1 cellular context compared by ENCODE assay signal in genomic region chr1:26109229-26110164, GRCh38.
TF ChIP-seq lines count a peak whose summit lies in the region.

No MANE protein-coding gene starts in this region.

TF ChIP-seq in HEK293, 187 proteins besides CTCF, POLR2A, EP300 and RAD21 (continued from another document):
- no peak for TF ChIP-seq ZNF280C (tag by site-specific recombination; IDR thresholded peaks at IDR 0.05)
- TF ChIP-seq ZNF146 (tag by site-specific recombination; IDR thresholded peaks at IDR 0.05), result peak; percentile 93
